Comparison of ENCODE assay signal across 8 cellular contexts in genomic region chrX:14032383-14032782, GRCh38. TPM values are rescaled to one million over a fixed set of nuclear protein-coding genes. Genes with fewer than 3 reads are reported as not detected.
DNase-seq lines count a peak whose midpoint lies in the region; ATAC-seq and TF ChIP-seq lines count a peak whose summit lies in the region.

No MANE protein-coding gene starts in this region.

- no peaks in the 10 kb centered on the region for H3K9me3 ChIP-seq in heart right ventricle
- no peaks in the 10 kb centered on the region for H3K9me3 ChIP-seq in naive thymus-derived CD4-positive, alpha-beta T cell (ENCODE audit: control insufficient read depth in 2 of 3, low read length in 3 of 3)
- no peaks in the 10 kb centered on the region for H3K9me3 ChIP-seq in tibial artery

- peak overlapping the region in 1 of 10 donors; percentile 4 for H3K4me3 Mint-ChIP-seq in naive thymus-derived CD4-positive, alpha-beta T cell

- peaks cover 0 to 16% (median 0%) of the 10 kb centered on the region in 5 donors for H3K27me3 Mint-ChIP-seq in naive thymus-derived CD4-positive, alpha-beta T cell

- 3 to 4% methylated on average over 2 of the region's 2 CpGs for WGBS in heart right ventricle, 2 donors

- POLR2A ChIA-PET in naive thymus-derived CD4-positive, alpha-beta T cell (lab: Charles Lee), result interaction anchor here (0.9 to 1.5 kb wide), 3 partner anchors 279 to 525 kb away, joined by 3 to 7 read pairs (median 3); partner anchors contain the start of genes OFD1 and TRAPPC2

- H3K27ac ChIP-seq in heart right ventricle, result peak overlapping the region in 1 of 10 donors; percentile 26
- H3K27ac ChIP-seq in naive thymus-derived CD4-positive, alpha-beta T cell (ENCODE audit: low read depth, low read length), result no peak overlapping the region
- peak overlapping the region in 1 of 2 donors; percentile 37 for H3K27ac ChIP-seq in tibial artery

- no peak overlapping the region for H3K4me3 ChIP-seq in heart right ventricle
- H3K4me3 ChIP-seq in naive thymus-derived CD4-positive, alpha-beta T cell (ENCODE audit: low read length), result no peak overlapping the region
- no peak overlapping the region for H3K4me3 ChIP-seq in tibial artery

- intact Hi-C loops in heart right ventricle (cut with DNase I) (loop anchor here (1.0 to 10.0 kb wide), 14 partner anchors 268 to 1218 kb away; no protein-coding TSS in a partner anchor), left ventricle myocardium superior (cut with micrococcal nuclease) (loop anchor here (5.0 kb wide), 2 partner anchors 385 to 525 kb away; no protein-coding TSS in a partner anchor), tibial artery (cut with DNase I; ENCODE audit: low total_unique reads) (loop anchor here (5.0 kb wide), 2 partner anchors 375 to 525 kb away; no protein-coding TSS in a partner anchor)
- intact Hi-C loops in naive thymus-derived CD4-positive, alpha-beta T cell (cut with micrococcal nuclease), result loop anchor here (1.0 to 10.0 kb wide), 11 partner anchors 135 to 1462 kb away; partner anchors contain the start of genes FANCB (in 1 of the 2), MOSPD2 (in 1 of the 2) and PIR (in 1 of the 2)

- peak overlapping the region; percentile 21 to 100 (median 79) for H3K27ac Mint-ChIP-seq in naive thymus-derived CD4-positive, alpha-beta T cell

- peaks cover 0 to 66% (median 0%) of the 10 kb centered on the region in 7 donors for H3K27me3 ChIP-seq in heart right ventricle
- no peaks in the 10 kb centered on the region for H3K27me3 ChIP-seq in naive thymus-derived CD4-positive, alpha-beta T cell (ENCODE audit: control insufficient read depth in 2 of 2, insufficient read depth in 2 of 2, low read length in 2 of 2)
- H3K27me3 ChIP-seq in tibial artery, result no peaks in the 10 kb centered on the region

- H3K4me1 ChIP-seq in heart right ventricle (peaks cover 0 to 24% (median 15%) of the 10 kb centered on the region in 9 donors), tibial artery (peaks cover 0 to 19% (median 8%) of the 10 kb centered on the region in 4 donors)
- H3K4me1 ChIP-seq in naive thymus-derived CD4-positive, alpha-beta T cell (ENCODE audit: control insufficient read depth in 2 of 2, insufficient read depth in 2 of 2, low read length in 2 of 2), result peaks cover 19 to 20% of the 10 kb centered on the region in 2 donors

- ATAC-seq in heart right ventricle, result no peak
- no peak for ATAC-seq in left ventricle myocardium superior
- no peak for ATAC-seq in naive thymus-derived CD4-positive, alpha-beta T cell
- ATAC-seq in HG02938 (IDR thresholded peaks at IDR 0.05; ENCODE audit: unreplicated experiment), result no peak

- H3K9me3 Mint-ChIP-seq in naive thymus-derived CD4-positive, alpha-beta T cell, result peaks cover 0 to 2% (median 0%) of the 10 kb centered on the region in 11 donors

- no peaks in the 10 kb centered on the region for H3K36me3 ChIP-seq in heart right ventricle
- H3K36me3 ChIP-seq in naive thymus-derived CD4-positive, alpha-beta T cell (ENCODE audit: control insufficient read depth in 2 of 3, insufficient read depth in 3 of 3, low read length in 3 of 3), result peaks cover 0 to 3% (median 0%) of the 10 kb centered on the region in 3 experiments
- no peaks in the 10 kb centered on the region for H3K36me3 ChIP-seq in tibial artery

- peak; percentile 22 to 83 (median 66) for TF ChIP-seq CTCF in heart right ventricle (IDR thresholded peaks at IDR 0.05)
- peak; percentile 58 to 67 for TF ChIP-seq CTCF in tibial artery (IDR thresholded peaks at IDR 0.05)

- DNase-seq in heart right ventricle (peak in 1 of 2 donors; percentile 38), left ventricle myocardium superior (no peak), NCI-H2227 (lab: John Stamatoyannopoulos, UW; ENCODE audit: unreplicated experiment) (peak; percentile 82), tibial artery (peak in 1 of 2 donors; percentile 28)
- DNase-seq in activated CD4-positive, alpha-beta T cell treated with anti-CD3 and anti-CD28 coated beads, Interleukin-2, amount 50 U/mL, for 4 hours, result peak; percentile 37 to 40
- DNase-seq in effector CD4-positive, alpha-beta T cell, result peak; percentile 64
- peak; percentile 9 to 75 (median 53) for DNase-seq in naive thymus-derived CD4-positive, alpha-beta T cell

- H3K36me3 Mint-ChIP-seq in naive thymus-derived CD4-positive, alpha-beta T cell, result no peaks in the 10 kb centered on the region

- CTCF ChIA-PET in naive thymus-derived CD4-positive, alpha-beta T cell (lab: Charles Lee), result interaction anchor here (0.7 to 2.8 kb wide), 8 partner anchors 270 to 525 kb away, joined by 3 to 25 read pairs (median 4); no protein-coding TSS in a partner anchor

- peaks cover 5 to 37% (median 29%) of the 10 kb centered on the region in 7 donors for H3K4me1 Mint-ChIP-seq in naive thymus-derived CD4-positive, alpha-beta T cell

RNA-seq across cellular contexts. Expression of gene GEMIN8, which starts 2.7 kb away (rescaled TPM):
- total RNA-seq in heart right ventricle (10 to 100 TPM in 8 of 10 donors, 1 to 10 TPM in 2; 8.2 to 16.7 (median 12.8) TPM), left ventricle myocardium superior (8.3 TPM)
- polyA plus RNA-seq in heart right ventricle, result 10 to 100 TPM; 15.2 to 15.5 TPM
- total RNA-seq in naive thymus-derived CD4-positive, alpha-beta T cell, result 10 to 100 TPM in 4 of 5 experiments, 1 to 10 TPM in 1; 9.7 to 20.4 (median 11.7) TPM
- 10 to 100 TPM; 32.7 to 35.8 TPM for polyA plus RNA-seq in naive thymus-derived CD4-positive, alpha-beta T cell
